Comparison of ENCODE assay signal across 9 cellular contexts in genomic region chr1:12799730-12800129, GRCh38. TPM values are rescaled to one million over a fixed set of nuclear protein-coding genes. Genes with fewer than 3 reads are reported as not detected.
"Had no signal": no experiment of that assay in that cellular context is flagged by ENCODE, and none has a peak within 500 bp of the region (broad histone marks: within the 10 kb centered on the region; RNA-seq: fewer than 3 reads in every experiment).

No MANE protein-coding gene starts in this region.

- FAIRE-seq: H1, H54, HTR-8/SVneo, K562 had no signal

- DNase-seq: H9, HCEC 1CT, IMR-90, KG1 had no signal

- ATAC-seq: GM23338, K562 had no signal

RNA-seq across cellular contexts. Expression of gene PRAMEF1, which starts 8.5 kb away (rescaled TPM):
- polyA plus RNA-seq: GM23338, H1, IMR-90, K562 had no signal

RNA-seq across cellular contexts. Expression of gene PRAMEF12, which starts 26.2 kb away (rescaled TPM):
- polyA plus RNA-seq: GM23338, H1, IMR-90, K562 had no signal

RNA-seq across cellular contexts. Expression of gene PRAMEF11, which starts 31.5 kb away (rescaled TPM):
- polyA plus RNA-seq: GM23338, H1, IMR-90, K562 had no signal

RNA-seq across cellular contexts. Expression of gene HNRNPCL1, which starts 48.8 kb away (rescaled TPM):
- polyA plus RNA-seq: GM23338, H1, IMR-90 had no signal

RNA-seq across cellular contexts. Expression of gene CFAP107, which starts 53.7 kb away (rescaled TPM):
- polyA plus RNA-seq: GM23338, IMR-90 had no signal
